In the genomic region with DNA sequence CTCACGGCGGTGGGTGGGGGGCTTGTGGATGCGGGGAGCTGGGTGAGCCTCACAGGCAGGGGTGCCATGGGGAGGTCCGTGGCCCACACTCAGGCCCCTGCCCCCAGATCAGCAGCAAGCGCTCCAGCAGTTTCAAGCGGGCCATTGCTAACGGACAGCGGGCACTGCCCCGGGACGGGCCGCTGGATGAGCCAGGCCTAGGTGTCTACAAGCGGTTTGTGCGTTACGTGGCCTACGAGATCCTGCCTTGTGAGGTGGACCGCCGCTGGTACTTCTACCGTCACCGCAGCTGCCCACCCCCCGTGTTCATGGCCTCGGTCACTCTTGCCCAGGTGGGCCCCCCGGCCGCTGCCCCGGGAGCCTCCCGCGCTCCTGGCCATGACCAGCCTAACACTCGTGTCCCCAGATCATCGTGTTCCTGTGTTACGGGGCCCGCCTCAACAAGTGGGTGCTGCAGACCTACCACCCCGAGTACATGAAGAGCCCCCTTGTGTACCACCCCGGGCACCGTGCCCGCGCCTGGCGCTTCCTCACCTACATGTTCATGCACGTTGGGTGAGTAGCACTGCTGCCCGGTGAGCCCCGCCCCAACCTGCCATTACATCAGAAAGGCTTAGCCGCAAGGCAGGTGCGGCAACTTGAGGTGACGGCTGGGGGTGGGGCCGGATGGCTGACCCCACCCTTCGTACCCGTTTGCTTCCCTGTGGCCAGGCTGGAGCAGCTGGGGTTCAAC, we compare ENCODE assay signal across 10 cellular contexts. TPM values are rescaled to one million over a fixed set of nuclear protein-coding genes. Genes with fewer than 3 reads are reported as not detected.
DNase-seq lines count a peak whose midpoint lies in the region; ATAC-seq and TF ChIP-seq lines count a peak whose summit lies in the region.
"Had no signal": no experiment of that assay in that cellular context is flagged by ENCODE, and none has a peak within 500 bp of the region (broad histone marks: within the 10 kb centered on the region; RNA-seq: fewer than 3 reads in every experiment).

No MANE protein-coding gene starts in this region.

- H3K27me3 ChIP-seq in neuronal stem cell (ENCODE audit: control insufficient read depth in 3 of 3, insufficient read depth in 3 of 3, low read depth in 1 of 3, low read length in 3 of 3) (peaks cover 0 to 14% (median 0%) of the 10 kb centered on the region in 3 experiments), brain microvascular endothelial cell (replicated peaks) (no peaks in the 10 kb centered on the region)

- H3K79me1 ChIP-seq in neuronal stem cell (ENCODE audit: low read depth, low read length) = peaks cover 18% of the 10 kb centered on the region

- DNase-seq in HPDE6-E6E7 (ENCODE audit: extremely low spot score) (peak; percentile 91), NCI-H2107 treated with DMSO at 0.1 percent for 48 hours (lab: John Stamatoyannopoulos, UW; ENCODE audit: unreplicated experiment) (peak; percentile 85), MCF 10A (ENCODE audit: unreplicated experiment) (peak; percentile 91), neuronal stem cell (ENCODE audit: low spot score) (no peak), brain microvascular endothelial cell (no peak)
- no peak for DNase-seq in natural killer cell treated with Interleukin-12 subunit alpha and Interleukin-12 subunit beta and Interleukin-15 and Interleukin-18, amount 100 ng/mL, for 72 hours (ENCODE audit: low spot score)
- DNase-seq: T-helper 9 cell had no signal

- peaks cover 50% of the 10 kb centered on the region for H3K36me3 Mint-ChIP-seq in MCF 10A (ENCODE audit: insufficient read depth, unreplicated experiment)
- no peaks in the 10 kb centered on the region for H3K36me3 Mint-ChIP-seq in natural killer cell treated with Interleukin-12 subunit alpha and Interleukin-12 subunit beta and Interleukin-15 and Interleukin-18, amount 100 ng/mL, for 72 hours

- H3K9me3 ChIP-seq in neuronal stem cell (replicated peaks in 1 of 2; ENCODE audit: control insufficient read depth in 2 of 2, insufficient read depth in 1 of 2, low read depth in 1 of 2, low read length in 2 of 2) = peaks cover 0 to 1% of the 10 kb centered on the region in 2 donors

- peak overlapping the region; percentile 93 for H2BK5ac ChIP-seq in neuronal stem cell (ENCODE audit: low read length)

- no TSS peak for BruUV-seq in MCF 10A (replicated peaks; lab: Mats Ljungman, UMichigan)

- no peaks in the 10 kb centered on the region for H3K4me1 Mint-ChIP-seq in MCF 10A (ENCODE audit: insufficient read depth, unreplicated experiment)
- H3K4me1 Mint-ChIP-seq in natural killer cell treated with Interleukin-12 subunit alpha and Interleukin-12 subunit beta and Interleukin-15 and Interleukin-18, amount 100 ng/mL, for 72 hours (ENCODE audit: low read depth in 2 of 2) = peaks cover 9 to 16% of the 10 kb centered on the region in 2 donors

- H3K27ac Mint-ChIP-seq in MCF 10A (ENCODE audit: low read depth, unreplicated experiment) = no peak overlapping the region
- no peak overlapping the region for H3K27ac Mint-ChIP-seq in natural killer cell treated with Interleukin-12 subunit alpha and Interleukin-12 subunit beta and Interleukin-15 and Interleukin-18, amount 100 ng/mL, for 72 hours
- H3K27ac Mint-ChIP-seq: brain had no signal

- H3K27me3 Mint-ChIP-seq in MCF 10A (ENCODE audit: insufficient read depth, unreplicated experiment) = no peaks in the 10 kb centered on the region
- no peaks in the 10 kb centered on the region for H3K27me3 Mint-ChIP-seq in natural killer cell treated with Interleukin-12 subunit alpha and Interleukin-12 subunit beta and Interleukin-15 and Interleukin-18, amount 100 ng/mL, for 72 hours

- CTCF ChIA-PET in MCF 10A (lab: Yijun Ruan, JAX) = interaction anchor here (0.6 to 0.8 kb wide), 4 partner anchors 9 to 116 kb away, joined by 3 to 5 read pairs (median 3); a partner anchor contains a TSS

- H3K9ac ChIP-seq in neuronal stem cell (ENCODE audit: low read depth, low read length, poor library complexity) = peak overlapping the region; percentile 53

- in situ Hi-C loops in brain microvascular endothelial cell (cut with HindIII; ENCODE audit: low pct_ligation_motif_present, low sequenced_read_pairs) = no loop called here

- H4K91ac ChIP-seq in neuronal stem cell (ENCODE audit: low read depth, low read length, poor library complexity) = peak overlapping the region; percentile 53

- peak overlapping the region; percentile 85 for H3K23ac ChIP-seq in neuronal stem cell (ENCODE audit: low read depth, low read length, poor library complexity)

- H3K9me3 Mint-ChIP-seq in MCF 10A (ENCODE audit: unreplicated experiment) = no peaks in the 10 kb centered on the region
- no peaks in the 10 kb centered on the region for H3K9me3 Mint-ChIP-seq in natural killer cell treated with Interleukin-12 subunit alpha and Interleukin-12 subunit beta and Interleukin-15 and Interleukin-18, amount 100 ng/mL, for 72 hours
- H3K9me3 Mint-ChIP-seq: brain had no signal

- peaks cover 21 to 37% of the 10 kb centered on the region in 2 donors for H3K36me3 ChIP-seq in neuronal stem cell (replicated peaks in 1 of 2; ENCODE audit: control insufficient read depth in 2 of 2, insufficient read depth in 2 of 2, low read length in 2 of 2)
- H3K36me3 ChIP-seq in brain microvascular endothelial cell (replicated peaks) = peaks cover 29% of the 10 kb centered on the region

- H3K14ac ChIP-seq in neuronal stem cell (ENCODE audit: low read length) = peak overlapping the region; percentile 56

- peaks cover 5 to 20% of the 10 kb centered on the region in 2 donors for H3K4me1 ChIP-seq in neuronal stem cell (ENCODE audit: control insufficient read depth in 2 of 2, insufficient read depth in 1 of 2, low read depth in 1 of 2, low read length in 2 of 2)

- H3K4me3 ChIP-seq in neuronal stem cell (ENCODE audit: low read length in 2 of 2) = peak overlapping the region in 1 of 2 donors; percentile 64
- H3K4me3 ChIP-seq in brain microvascular endothelial cell (ENCODE audit: low read depth, low read length) = no peak overlapping the region

- H3K4me2 ChIP-seq in neuronal stem cell (ENCODE audit: insufficient read depth, low read length, poor library complexity, severe bottlenecking) = peak overlapping the region; percentile 2

- no peak overlapping the region for H2AFZ ChIP-seq in neuronal stem cell (ENCODE audit: low read length)

- TF ChIP-seq CTCF in MCF 10A (IDR thresholded peaks at IDR 0.05; ENCODE audit: unreplicated experiment) (no peak), brain microvascular endothelial cell (IDR thresholded peaks at IDR 0.05; ENCODE audit: low read depth, low read length, missing control alignments) (no peak)

- H3K4me3 Mint-ChIP-seq in MCF 10A (ENCODE audit: unreplicated experiment) = peak overlapping the region; percentile 14
- no peak overlapping the region for H3K4me3 Mint-ChIP-seq in natural killer cell treated with Interleukin-12 subunit alpha and Interleukin-12 subunit beta and Interleukin-15 and Interleukin-18, amount 100 ng/mL, for 72 hours

- ATAC-seq in natural killer cell treated with Interleukin-12 subunit alpha and Interleukin-12 subunit beta and Interleukin-15 and Interleukin-18, amount 100 ng/mL, for 72 hours = no peak
- ATAC-seq in HG03025 (IDR thresholded peaks at IDR 0.05; ENCODE audit: low FRiP score, unreplicated experiment) = no peak
- ATAC-seq: HCT116 had no signal

- no peak overlapping the region for H2BK120ac ChIP-seq in neuronal stem cell (ENCODE audit: low read depth, low read length)

- H3K27ac ChIP-seq in neuronal stem cell (replicated peaks; ENCODE audit: low read length) (no peak overlapping the region), brain microvascular endothelial cell (no peak overlapping the region)

- WGBS in neuronal stem cell (ENCODE audit: extremely low coverage in 2 of 2, insufficient read length in 2 of 2, insufficient replicate concordance in 1 of 2), 2 donors = no CpG with 5 or more reads among the region's 45 CpGs

- no peak overlapping the region for H3K4ac ChIP-seq in neuronal stem cell (ENCODE audit: low read length)

- peak overlapping the region; percentile 3 for H2BK15ac ChIP-seq in neuronal stem cell (ENCODE audit: low read length)

- H2BK12ac ChIP-seq in neuronal stem cell (ENCODE audit: low read length) = peak overlapping the region; percentile 73

- intact Hi-C loops in MCF 10A (cut with micrococcal nuclease) = no loop called here

- POLR2A ChIA-PET in MCF 10A (lab: Yijun Ruan, JAX) = interaction anchor here (0.6 to 2.0 kb wide), 8 partner anchors 9 to 84 kb away, joined by 3 to 17 read pairs (median 3); a partner anchor contains a TSS

- peak overlapping the region; percentile 82 for H2AK5ac ChIP-seq in neuronal stem cell (ENCODE audit: low read depth, low read length)

- H4K8ac ChIP-seq in neuronal stem cell (ENCODE audit: low read depth, low read length) = peak overlapping the region; percentile 82

- peak overlapping the region; percentile 17 for H3K18ac ChIP-seq in neuronal stem cell (ENCODE audit: low read length)

RNA-seq across cellular contexts. Expression of a gene that starts 1.3 kb away (rescaled TPM):
- total RNA-seq in MCF 10A (2022) = 3.0 and 4.5 TPM in 2 replicates
- 2.2 TPM for polyA plus RNA-seq in neuronal stem cell (2013, experiment 1 of 2)
- polyA plus RNA-seq in neuronal stem cell (2013, experiment 2 of 2) = 1.8 TPM
- total RNA-seq in natural killer cell treated with Interleukin-12 subunit alpha and Interleukin-12 subunit beta and Interleukin-15 and Interleukin-18, amount 100 ng/mL, for 72 hours = 1 to 10 TPM; 1.0 to 1.5 TPM

RNA-seq across cellular contexts. Expression of a gene that starts 3.5 kb away (rescaled TPM):
- total RNA-seq in MCF 10A (2022) = 99.3 and 124 TPM in 2 replicates
- 68.3 TPM for polyA plus RNA-seq in neuronal stem cell (2013, experiment 1 of 2)
- polyA plus RNA-seq in neuronal stem cell (2013, experiment 2 of 2) = 66.0 TPM
- 100 to 1,000 TPM in 1 of 2 donors, 10 to 100 TPM in 1; 95.0 to 172 TPM for total RNA-seq in natural killer cell treated with Interleukin-12 subunit alpha and Interleukin-12 subunit beta and Interleukin-15 and Interleukin-18, amount 100 ng/mL, for 72 hours

RNA-seq across cellular contexts. Expression of a gene that starts 7.4 kb away (rescaled TPM):
- total RNA-seq in MCF 10A (2022) = 23.6 and 33.4 TPM in 2 replicates
- 34.8 TPM for polyA plus RNA-seq in neuronal stem cell (2013, experiment 1 of 2)
- polyA plus RNA-seq in neuronal stem cell (2013, experiment 2 of 2) = 33.9 TPM
- 10 to 100 TPM; 31.2 to 53.4 TPM for total RNA-seq in natural killer cell treated with Interleukin-12 subunit alpha and Interleukin-12 subunit beta and Interleukin-15 and Interleukin-18, amount 100 ng/mL, for 72 hours

RNA-seq across cellular contexts. Expression of a gene that starts 8.8 kb away (rescaled TPM):
- 110 and 118 TPM in 2 replicates for total RNA-seq in MCF 10A (2022)
- polyA plus RNA-seq in neuronal stem cell (2013, experiment 1 of 2) = 68.0 TPM
- 63.4 TPM for polyA plus RNA-seq in neuronal stem cell (2013, experiment 2 of 2)
- 100 to 1,000 TPM; 171 to 259 TPM for total RNA-seq in natural killer cell treated with Interleukin-12 subunit alpha and Interleukin-12 subunit beta and Interleukin-15 and Interleukin-18, amount 100 ng/mL, for 72 hours

RNA-seq across cellular contexts. Expression of a gene that starts 13.5 kb away (rescaled TPM):
- 12.2 and 13.9 TPM in 2 replicates for total RNA-seq in MCF 10A (2022)
- polyA plus RNA-seq in neuronal stem cell (2013, experiment 1 of 2) = 8.4 TPM
- polyA plus RNA-seq in neuronal stem cell (2013, experiment 2 of 2) = 8.3 TPM
- 10 to 100 TPM; 15.7 to 25.0 TPM for total RNA-seq in natural killer cell treated with Interleukin-12 subunit alpha and Interleukin-12 subunit beta and Interleukin-15 and Interleukin-18, amount 100 ng/mL, for 72 hours

Comparison
In these comparisons a context has a peak if more than half of its experiments do, and no peak if none do; other contexts are left out.
1. DNase-seq: peak in HPDE6-E6E7 (single experiment), NCI-H2107 treated with DMSO at 0.1 percent for 48 hours (single experiment) and MCF 10A (single experiment); none in neuronal stem cell (single experiment), natural killer cell treated with Interleukin-12 subunit alpha and Interleukin-12 subunit beta and Interleukin-15 and Interleukin-18, amount 100 ng/mL, for 72 hours (single experiment) and brain microvascular endothelial cell (single experiment).